9 cellular contexts compared by ENCODE assay signal in genomic region chr9:107638496-107638895, GRCh38.
DNase-seq lines count a peak whose midpoint lies in the region; ATAC-seq and TF ChIP-seq lines count a peak whose summit lies in the region.
"Had no signal": no experiment of that assay in that cellular context is flagged by ENCODE, and none has a peak within 500 bp of the region (broad histone marks: within the 10 kb centered on the region; RNA-seq: fewer than 3 reads in every experiment).

No MANE protein-coding gene starts in this region.

- H3K23ac ChIP-seq in H9 (ENCODE audit: insufficient read length, low read depth, low read length): no peak overlapping the region

- DNase-seq in H9: no peak
- DNase-seq in adipocyte (ENCODE audit: low read depth): peak; percentile 59
- DNase-seq in smooth muscle cell (lab: John Stamatoyannopoulos, UW; ENCODE audit: unreplicated experiment): no peak
- DNase-seq in T-cell: no peak
- no peak for DNase-seq in NCI-H1436 (lab: John Stamatoyannopoulos, UW)
- no peak for DNase-seq in glomerular visceral epithelial cell (ENCODE audit: extremely low spot score)
- DNase-seq in left colon: no peak
- DNase-seq: activated CD8-positive, alpha-beta memory T cell treated with anti-CD3 and anti-CD28 coated beads, Interleukin-2, amount 50 U/mL, for 48 hours had no signal

- H2AFZ ChIP-seq in H9 (ENCODE audit: low read length) (no peak overlapping the region), smooth muscle cell (ENCODE audit: low read depth) (peak overlapping the region; percentile 50)

- no peak overlapping the region for H3K56ac ChIP-seq in H9 (ENCODE audit: insufficient read length, low read depth, low read length)

- H3K4me3 Mint-ChIP-seq in H9: peak overlapping the region; percentile 66 to 77
- H3K4me3 Mint-ChIP-seq in T-cell: peak overlapping the region in 1 of 3 donors; percentile 48

- CTCF ChIA-PET in T-cell (lab: Charles Lee): interaction anchor here in 1 of 2 donors (0.6 kb wide), 1 partner anchor 504 kb away, joined by 5 read pairs; no protein-coding TSS in a partner anchor

- H3K27me3 Mint-ChIP-seq in H9 (ENCODE audit: low read depth) (peaks cover 35% of the 10 kb centered on the region), T-cell (peaks cover 29 to 55% of the 10 kb centered on the region in 2 donors)

- H3K36me3 ChIP-seq in adipocyte (ENCODE audit: control insufficient read depth, insufficient read depth, low read length, severe bottlenecking) (no peaks in the 10 kb centered on the region), iPS-20b (ENCODE audit: insufficient read depth, low read depth, low read length) (no peaks in the 10 kb centered on the region), smooth muscle cell (ENCODE audit: low read depth) (no peaks in the 10 kb centered on the region)

- POLR2A ChIA-PET in T-cell (lab: Charles Lee): no interaction called here

- H3K4ac ChIP-seq in H9 (ENCODE audit: low read depth, low read length): no peak overlapping the region

- H3K36me3 Mint-ChIP-seq in H9 (ENCODE audit: insufficient read depth in 1 of 3, low read depth in 3 of 3): no peaks in the 10 kb centered on the region
- no peaks in the 10 kb centered on the region for H3K36me3 Mint-ChIP-seq in T-cell

- no peak for TF ChIP-seq CTCF in H9 (conservative IDR thresholded peaks at IDR 0.05)
- no peak for TF ChIP-seq CTCF in smooth muscle cell (IDR thresholded peaks at IDR 0.05; ENCODE audit: borderline replicate concordance, insufficient read depth, poor library complexity, severe bottlenecking)

- H2AK5ac ChIP-seq in H9 (ENCODE audit: insufficient read length, low read length): no peak overlapping the region

- no peaks in the 10 kb centered on the region for H3K79me1 ChIP-seq in H9 (ENCODE audit: insufficient read depth, low read depth, low read length, poor library complexity, severe bottlenecking)

- no peak overlapping the region for H2BK120ac ChIP-seq in H9 (ENCODE audit: low read depth, low read length, poor library complexity, severe bottlenecking)

- no CpG with 5 or more reads among the region's 5 CpGs for WGBS in H9 (ENCODE audit: extremely low coverage, insufficient read length, low lambda C conversion rate)
- 56% methylated on average over 5 of the region's 5 CpGs for WGBS in smooth muscle cell (ENCODE audit: low lambda C conversion rate)

- no peak overlapping the region for H3K9ac ChIP-seq in H9 (ENCODE audit: extremely low read depth, insufficient read length, low read length)
- peak overlapping the region; percentile 85 for H3K9ac ChIP-seq in adipocyte (ENCODE audit: low read length)
- H3K9ac ChIP-seq in iPS-20b (ENCODE audit: low read depth, low read length): peak overlapping the region; percentile 70; the same call in 1 of the 2 replicates
- peak overlapping the region; percentile 81 for H3K9ac ChIP-seq in smooth muscle cell (ENCODE audit: low read depth)

- no peaks in the 10 kb centered on the region for H3K9me3 ChIP-seq in H9 (ENCODE audit: control insufficient read depth, low read depth, low read length)
- no peaks in the 10 kb centered on the region for H3K9me3 ChIP-seq in adipocyte (ENCODE audit: control insufficient read depth, low read length)
- H3K9me3 ChIP-seq in iPS-20b (ENCODE audit: insufficient read depth, low read depth, low read length): no peaks in the 10 kb centered on the region
- H3K9me3 ChIP-seq in smooth muscle cell (replicated peaks; ENCODE audit: low read depth): no peaks in the 10 kb centered on the region

- peaks cover 12% of the 10 kb centered on the region for H3F3A ChIP-seq in smooth muscle cell (ENCODE audit: low read depth)

- H3K4me3 ChIP-seq in adipocyte (ENCODE audit: low read length) (peak overlapping the region; percentile 80), iPS-20b (ENCODE audit: low read length) (peak overlapping the region; percentile 78; the same call in 1 of the 2 replicates), smooth muscle cell (peak overlapping the region; percentile 50)

- no peak overlapping the region for H2BK20ac ChIP-seq in H9 (ENCODE audit: low read depth, low read length, poor library complexity, severe bottlenecking)

- intact Hi-C loops in left colon (cut with DNase I, micrococcal nuclease): loop anchor here in 1 of 2 donors (5.0 kb wide), 1 partner anchor 146 kb away; no protein-coding TSS in a partner anchor

- no peak overlapping the region for H2BK12ac ChIP-seq in H9 (ENCODE audit: insufficient read length, low read depth, low read length)

- H2BK5ac ChIP-seq in H9 (ENCODE audit: insufficient read length, low read length): no peak overlapping the region

- H3K23me2 ChIP-seq in H9 (ENCODE audit: insufficient read length, low read depth, low read length, poor library complexity, severe bottlenecking): peaks cover 10% of the 10 kb centered on the region

- no peak overlapping the region for H2BK15ac ChIP-seq in H9 (ENCODE audit: low read depth, low read length)

- H3K14ac ChIP-seq in H9 (ENCODE audit: insufficient read depth, low read length): no peak overlapping the region

- ATAC-seq in T-cell (replicated peaks in 1 of 4) (no peak), left colon (no peak)

- H3K79me2 ChIP-seq in H9 (ENCODE audit: insufficient read depth, low read length): no peaks in the 10 kb centered on the region
- H3K79me2 ChIP-seq in smooth muscle cell (ENCODE audit: low read depth): no peaks in the 10 kb centered on the region

- H4K20me1 ChIP-seq in H9 (ENCODE audit: control insufficient read depth, insufficient read depth, insufficient read length) (no peaks in the 10 kb centered on the region), smooth muscle cell (ENCODE audit: low read depth) (no peaks in the 10 kb centered on the region)

- H4K5ac ChIP-seq in H9 (ENCODE audit: insufficient read length, low read depth, low read length): no peak overlapping the region

- peaks cover 2% of the 10 kb centered on the region; the same call in 1 of the 2 replicates for H3K4me1 ChIP-seq in H9 (ENCODE audit: insufficient read depth, low read length)
- H3K4me1 ChIP-seq in adipocyte (ENCODE audit: control insufficient read depth, insufficient read depth, low read length): peaks cover 26% of the 10 kb centered on the region
- peaks cover 5% of the 10 kb centered on the region; the same call in 1 of the 2 replicates for H3K4me1 ChIP-seq in iPS-20b (ENCODE audit: insufficient read depth, low read length)
- no peaks in the 10 kb centered on the region for H3K4me1 ChIP-seq in smooth muscle cell (ENCODE audit: low read depth)

- H4K8ac ChIP-seq in H9 (replicated peaks; ENCODE audit: insufficient read length, low read depth, low read length): no peak overlapping the region

- no peaks in the 10 kb centered on the region for H3K9me3 Mint-ChIP-seq in H9
- H3K9me3 Mint-ChIP-seq in T-cell: peaks cover 0 to 2% (median 0%) of the 10 kb centered on the region in 3 donors

- H3K27ac Mint-ChIP-seq in H9: 0 out of 7 replicates have a peak overlapping the region, but pooled peaks of 1 of the 3 experiments have one; percentile 44
- H3K27ac Mint-ChIP-seq in T-cell: no peak overlapping the region

- no peak overlapping the region for H3K18ac ChIP-seq in H9 (ENCODE audit: insufficient read length, low read depth, low read length)

- no peak overlapping the region for H4K91ac ChIP-seq in H9 (ENCODE audit: insufficient read length, low read depth, low read length)

- no peak overlapping the region for H3T11ph ChIP-seq in H9 (ENCODE audit: low read length)

- H3K27me3 ChIP-seq in H9 (ENCODE audit: insufficient read depth, low read length): no peaks in the 10 kb centered on the region
- no peaks in the 10 kb centered on the region for H3K27me3 ChIP-seq in adipocyte (replicated peaks; ENCODE audit: control insufficient read depth, insufficient read depth, low read length)
- peaks cover 36% of the 10 kb centered on the region for H3K27me3 ChIP-seq in iPS-20b (ENCODE audit: insufficient read depth, low read length)
- no peaks in the 10 kb centered on the region for H3K27me3 ChIP-seq in smooth muscle cell (ENCODE audit: low read depth)

- H3K27ac ChIP-seq in H9 (ENCODE audit: insufficient read length, low read depth, low read length): no peak overlapping the region
- no peak overlapping the region for H3K27ac ChIP-seq in iPS-20b (ENCODE audit: low read length)
- peak overlapping the region; percentile 81 for H3K27ac ChIP-seq in smooth muscle cell (ENCODE audit: low read depth)

- H3K4me1 Mint-ChIP-seq in H9 (peaks cover 17 to 29% of the 10 kb centered on the region in 2 experiments), T-cell (peaks cover 9 to 13% (median 12%) of the 10 kb centered on the region in 3 donors)

- H3K4me2 ChIP-seq in H9 (ENCODE audit: insufficient read depth, insufficient read length, low read length): no peak overlapping the region
- peak overlapping the region; percentile 84 for H3K4me2 ChIP-seq in smooth muscle cell
